Comparison of ENCODE assay signal across 8 cellular contexts in genomic region chr15:85854345-85855097, GRCh38. TPM values are rescaled to one million over a fixed set of nuclear protein-coding genes. Genes with fewer than 3 reads are reported as not detected.
A peak's percentile ranks its signal among the peaks of the same experiment; 100 is the strongest.
DNase-seq lines count a peak whose midpoint lies in the region; ATAC-seq, FAIRE-seq and TF ChIP-seq lines count a peak whose summit lies in the region.

No MANE protein-coding gene starts in this region.

- H3K4me1 Mint-ChIP-seq in naive thymus-derived CD8-positive, alpha-beta T cell, result peaks cover 0 to 8% (median 7%) of the 10 kb centered on the region in 4 donors

- peaks cover 14 to 33% (median 31%) of the 10 kb centered on the region in 5 donors for H3K27me3 Mint-ChIP-seq in naive thymus-derived CD8-positive, alpha-beta T cell

- no peak overlapping the region for H3K4me3 Mint-ChIP-seq in naive thymus-derived CD8-positive, alpha-beta T cell

- TF ChIP-seq CTCF in AG04449 (IDR thresholded peaks at IDR 0.05; ENCODE audit: insufficient read depth, low read length, missing control alignments) (peak; percentile 67), GM12801 (IDR thresholded peaks at IDR 0.05; ENCODE audit: extremely low read depth, insufficient read length) (peak; percentile 56)

- CTCF ChIA-PET in AG04449 (lab: Yijun Ruan, JAX), result interaction anchor here (0.6 to 6.0 kb wide), 8 partner anchors 10 to 123 kb away, joined by 3 to 60 read pairs (median 4); no protein-coding TSS in a partner anchor

- H3K36me3 Mint-ChIP-seq in naive thymus-derived CD8-positive, alpha-beta T cell, result no peaks in the 10 kb centered on the region

- no peak for DNase-seq in AG04449 (ENCODE audit: low read depth, low spot score)
- peak; percentile 18 for DNase-seq in NCI-H345 treated with DMSO at 0.1 percent for 48 hours (lab: John Stamatoyannopoulos, UW; ENCODE audit: unreplicated experiment)
- peak; percentile 2 to 13 for DNase-seq in activated CD8-positive, alpha-beta memory T cell treated with anti-CD3 and anti-CD28 coated beads for 4 hours (ENCODE audit: low read depth in 2 of 2)
- peak; percentile 47 for DNase-seq in fibroblast of gingiva (ENCODE audit: low read depth)
- DNase-seq in naive thymus-derived CD8-positive, alpha-beta T cell, result peak in 9 of 10 donors; percentile 26 to 70 (median 56)
- peak; percentile 75 for DNase-seq in urothelium cell line (ENCODE audit: low spot score)

- H3K4me3 ChIP-seq in AG04449 (ENCODE audit: low read depth, low read length), result no peak overlapping the region

- peak; percentile 62 for ATAC-seq in HG02981 (IDR thresholded peaks at IDR 0.05; ENCODE audit: unreplicated experiment)
- peak; percentile 56 to 78 for ATAC-seq in naive thymus-derived CD8-positive, alpha-beta T cell

- POLR2A ChIA-PET in AG04449 (lab: Yijun Ruan, JAX), result no interaction called here
- POLR2A ChIA-PET in naive thymus-derived CD8-positive, alpha-beta T cell (lab: Charles Lee), result no interaction called here

- no peak for FAIRE-seq in urothelium cell line (lab: Jason Lieb, UNC)

- H3K27ac Mint-ChIP-seq in naive thymus-derived CD8-positive, alpha-beta T cell, result peak overlapping the region in 1 of 10 donors; percentile 62

- H3K9me3 Mint-ChIP-seq in naive thymus-derived CD8-positive, alpha-beta T cell, result no peaks in the 10 kb centered on the region

RNA-seq across cellular contexts. Expression of gene KLHL25, which starts 59.8 kb away (rescaled TPM):
- 1 to 10 TPM; 7.5 TPM for total RNA-seq in naive thymus-derived CD8-positive, alpha-beta T cell
- polyA plus RNA-seq in naive thymus-derived CD8-positive, alpha-beta T cell, result 1 to 10 TPM; 1.0 to 1.8 (median 1.4) TPM
